Comparison of ENCODE assay signal across 3 cellular contexts in genomic region chr10:66927271-66927950, GRCh38.
TF ChIP-seq lines count a peak whose summit lies in the region.

No MANE protein-coding gene starts in this region.

TF ChIP-seq in SK-N-SH, 30 proteins besides CTCF, POLR2A, EP300 and RAD21 (continues in another document):
- no peak for TF ChIP-seq PBX3 (IDR thresholded peaks at IDR 0.05)
- TF ChIP-seq YY1 (IDR thresholded peaks at IDR 0.05; ENCODE audit: low read depth), result no peak
- TF ChIP-seq CHD2 (IDR thresholded peaks at IDR 0.05; ENCODE audit: low read length, partially characterized antibody), result no peak
- no peak for TF ChIP-seq MAX (IDR thresholded peaks at IDR 0.05; ENCODE audit: low read depth)
- TF ChIP-seq NRF1 (IDR thresholded peaks at IDR 0.05; ENCODE audit: low read depth, low read length), result no peak
- TF ChIP-seq ELF1 (IDR thresholded peaks at IDR 0.05), result no peak
- no peak for TF ChIP-seq NFIC (IDR thresholded peaks at IDR 0.05; ENCODE audit: borderline replicate concordance)
- no peak for TF ChIP-seq FOXJ3 (CRISPR knock-in tag; IDR thresholded peaks at IDR 0.05)
- TF ChIP-seq FOXM1 (IDR thresholded peaks at IDR 0.05; ENCODE audit: low read depth), result no peak
- TF ChIP-seq IRF3 (IDR thresholded peaks at IDR 0.05; ENCODE audit: low read depth, low read length), result no peak
- no peak for TF ChIP-seq REST (IDR thresholded peaks at IDR 0.05; ENCODE audit: low read depth, low read length)
- TF ChIP-seq GATA2 (CRISPR knock-in tag; IDR thresholded peaks at IDR 0.05), result no peak
- no peak for TF ChIP-seq FOSL2 (IDR thresholded peaks at IDR 0.05; ENCODE audit: borderline replicate concordance, low read depth)
- TF ChIP-seq TAF1 (IDR thresholded peaks at IDR 0.05; ENCODE audit: borderline replicate concordance, low read depth, low read length), result no peak
- no peak for TF ChIP-seq POLR2AphosphoS5 (IDR thresholded peaks at IDR 0.05; ENCODE audit: low read depth, low read length)
- TF ChIP-seq SIN3A (IDR thresholded peaks at IDR 0.05; ENCODE audit: borderline replicate concordance, low read depth, low read length), result no peak
- TF ChIP-seq MEF2A (IDR thresholded peaks at IDR 0.05; ENCODE audit: borderline replicate concordance, low read depth), result no peak

TF ChIP-seq in SK-N-SH treated with all-trans-retinoic acid at 6 μM for 48 hours, 23 proteins besides CTCF, POLR2A, EP300 and RAD21:
- no peak for TF ChIP-seq CSDC2 (CRISPR knock-in tag; IDR thresholded peaks at IDR 0.05)
- no peak for TF ChIP-seq ISL1 (CRISPR knock-in tag; IDR thresholded peaks at IDR 0.05)
- no peak for TF ChIP-seq ZFP3 (CRISPR knock-in tag; IDR thresholded peaks at IDR 0.05)
- TF ChIP-seq TSHZ2 (CRISPR knock-in tag; IDR thresholded peaks at IDR 0.05), result no peak
- no peak for TF ChIP-seq ZNF565 (CRISPR knock-in tag; conservative IDR thresholded peaks at IDR 0.05; ENCODE audit: low read depth)
- TF ChIP-seq TOX (CRISPR knock-in tag; IDR thresholded peaks at IDR 0.05; ENCODE audit: borderline replicate concordance), result no peak
- no peak for TF ChIP-seq OSR1 (CRISPR knock-in tag; IDR thresholded peaks at IDR 0.05)
- TF ChIP-seq CREB5 (CRISPR knock-in tag; IDR thresholded peaks at IDR 0.05; ENCODE audit: low read depth), result no peak
- TF ChIP-seq ARNTL (CRISPR knock-in tag; IDR thresholded peaks at IDR 0.05; ENCODE audit: borderline replicate concordance, low read depth), result no peak
- TF ChIP-seq GLIS3 (CRISPR knock-in tag; IDR thresholded peaks at IDR 0.05), result no peak
- no peak for TF ChIP-seq PATZ1 (CRISPR knock-in tag; IDR thresholded peaks at IDR 0.05; ENCODE audit: borderline replicate concordance)
- no peak for TF ChIP-seq TCF4 (CRISPR knock-in tag; IDR thresholded peaks at IDR 0.05; ENCODE audit: borderline replicate concordance)
- no peak for TF ChIP-seq RARB (CRISPR knock-in tag; IDR thresholded peaks at IDR 0.05)
- no peak for TF ChIP-seq BACH2 (CRISPR knock-in tag; IDR thresholded peaks at IDR 0.05; ENCODE audit: borderline replicate concordance)
- no peak for TF ChIP-seq ZFP30 (CRISPR knock-in tag; IDR thresholded peaks at IDR 0.05)
- TF ChIP-seq SNAI2 (CRISPR knock-in tag; IDR thresholded peaks at IDR 0.05), result no peak
- no peak for TF ChIP-seq ZNF70 (CRISPR knock-in tag; IDR thresholded peaks at IDR 0.05)
- no peak for TF ChIP-seq ESRRG (CRISPR knock-in tag; IDR thresholded peaks at IDR 0.05)

TF ChIP-seq in endothelial cell of umbilical vein, 7 proteins besides CTCF, POLR2A, EP300 and RAD21:
- TF ChIP-seq EZH2 (IDR thresholded peaks at IDR 0.05; ENCODE audit: borderline replicate concordance, low read depth, low read length, severe bottlenecking), result peak; percentile 43
- no peak for TF ChIP-seq MYC (IDR thresholded peaks at IDR 0.05; ENCODE audit: low read depth, low read length)
